ENCODE assay signal across 23 cellular contexts in genomic region chr3:75254685-75255084, GRCh38.
"Had no signal": no experiment of that assay in that cellular context is flagged by ENCODE, and none has a peak within 500 bp of the region (broad histone marks: within the 10 kb centered on the region; RNA-seq: fewer than 3 reads in every experiment).

No MANE protein-coding gene starts in this region.

- H3K4me3 ChIP-seq: left lung, lung, transverse colon had no signal

- H3K4me3 Mint-ChIP-seq: activated CD8-positive, alpha-beta T cell treated with anti-CD3 and anti-CD28 coated beads, Interleukin-2, amount 10 ng/mL, durations not matched to agents 7 days and 5 days; activated T-helper 17 cell treated with anti-CD3 and anti-CD28 coated beads, Interleukin-2, amount 50 U/mL, for 72 hours; brain; immature natural killer cell; naive thymus-derived CD4-positive, alpha-beta T cell; stimulated activated naive B cell treated with anti-CD40 and anti-IgM and Interleukin-4, amounts not matched to agents 10 μg/mL and 1 μg/mL and 100 μg/mL, for 72 hours had no signal

- H3K9me3 ChIP-seq: left lung, transverse colon had no signal

- H3K36me3 Mint-ChIP-seq: activated naive CD4-positive, alpha-beta T cell treated with anti-CD3 and anti-CD28 coated beads, Interleukin-2, amount 50 U/mL, for 72 hours; brain; immature natural killer cell; naive thymus-derived CD4-positive, alpha-beta T cell; stimulated activated naive B cell treated with anti-CD40 and anti-IgM and Interleukin-4, amounts not matched to agents 10 μg/mL and 1 μg/mL and 100 μg/mL, for 72 hours had no signal

- DNase-seq: activated CD4-positive, alpha-beta T cell treated with anti-CD3 and anti-CD28 coated beads for 1 hour; activated CD4-positive, alpha-beta T cell treated with anti-CD3 and anti-CD28 coated beads, Interleukin-2, amount 50 U/mL, for 1 hour; activated CD8-positive, alpha-beta T cell treated with anti-CD3 and anti-CD28 coated beads, Interleukin-2, amount 10 ng/mL, durations not matched to agents 7 days and 5 days; activated T-cell treated with anti-CD3 and anti-CD28 coated beads, Interleukin-2, amount 50 U/mL, for 1 hour; aorta; dermis blood vessel endothelial cell; effector CD8-positive, alpha-beta T cell; foreskin keratinocyte; immature natural killer cell; kidney glomerular epithelial cell; left lung; naive thymus-derived CD4-positive, alpha-beta T cell; retina; stimulated activated CD4-positive, alpha-beta T cell treated with anti-CD3 and anti-CD28 coated beads, Interleukin-2, amount 100 ng/mL, for 48 hours; stimulated activated CD8-positive, alpha-beta memory T cell treated with anti-CD3 and anti-CD28 coated beads, Interleukin-4, amount 100 ng/mL, for 48 hours; stimulated activated naive B cell treated with anti-CD40 and anti-IgM and Interleukin-4, amounts not matched to agents 10 μg/mL and 1 μg/mL and 100 μg/mL, for 72 hours; transverse colon; WERI-Rb-1 had no signal

- H3K36me3 ChIP-seq: left lung, transverse colon, WERI-Rb-1 had no signal

- ATAC-seq: activated CD8-positive, alpha-beta T cell treated with anti-CD3 and anti-CD28 coated beads, Interleukin-2, amount 10 ng/mL, durations not matched to agents 7 days and 5 days; activated naive CD4-positive, alpha-beta T cell treated with anti-CD3 and anti-CD28 coated beads, Interleukin-2, amount 50 U/mL, for 72 hours; activated T-helper 17 cell treated with anti-CD3 and anti-CD28 coated beads, Interleukin-2, amount 50 U/mL, for 72 hours; foreskin keratinocyte; left lung; stimulated activated naive B cell treated with anti-CD40 and anti-IgM and Interleukin-4, amounts not matched to agents 10 μg/mL and 1 μg/mL and 100 μg/mL, for 72 hours had no signal

- H3K9me3 Mint-ChIP-seq: activated naive CD4-positive, alpha-beta T cell treated with anti-CD3 and anti-CD28 coated beads, Interleukin-2, amount 50 U/mL, for 72 hours; activated T-helper 17 cell treated with anti-CD3 and anti-CD28 coated beads, Interleukin-2, amount 50 U/mL, for 72 hours; brain; naive thymus-derived CD4-positive, alpha-beta T cell; stimulated activated naive B cell treated with anti-CD40 and anti-IgM and Interleukin-4, amounts not matched to agents 10 μg/mL and 1 μg/mL and 100 μg/mL, for 72 hours had no signal

- H3K27ac ChIP-seq: foreskin keratinocyte, left lung, transverse colon, WERI-Rb-1 had no signal

- H3K4me1 Mint-ChIP-seq: activated T-helper 17 cell treated with anti-CD3 and anti-CD28 coated beads, Interleukin-2, amount 50 U/mL, for 72 hours; brain; immature natural killer cell; naive thymus-derived CD4-positive, alpha-beta T cell; stimulated activated naive B cell treated with anti-CD40 and anti-IgM and Interleukin-4, amounts not matched to agents 10 μg/mL and 1 μg/mL and 100 μg/mL, for 72 hours had no signal

- H3K4me1 ChIP-seq: foreskin keratinocyte, left lung, transverse colon had no signal

- H3K27me3 ChIP-seq: foreskin keratinocyte, left lung, transverse colon had no signal

- H3K27me3 Mint-ChIP-seq: progenitor cell of endocrine pancreas had no signal

- H3K27ac Mint-ChIP-seq: activated CD8-positive, alpha-beta T cell treated with anti-CD3 and anti-CD28 coated beads, Interleukin-2, amount 10 ng/mL, durations not matched to agents 7 days and 5 days; activated naive CD4-positive, alpha-beta T cell treated with anti-CD3 and anti-CD28 coated beads, Interleukin-2, amount 50 U/mL, for 72 hours; activated T-helper 17 cell treated with anti-CD3 and anti-CD28 coated beads, Interleukin-2, amount 50 U/mL, for 72 hours; brain; immature natural killer cell; naive thymus-derived CD4-positive, alpha-beta T cell; progenitor cell of endocrine pancreas; stimulated activated naive B cell treated with anti-CD40 and anti-IgM and Interleukin-4, amounts not matched to agents 10 μg/mL and 1 μg/mL and 100 μg/mL, for 72 hours had no signal
